Comparison of ENCODE assay signal across 18 cellular contexts in genomic region chr10:88089498-88089897, GRCh38.
DNase-seq lines count a peak whose midpoint lies in the region; ATAC-seq and TF ChIP-seq lines count a peak whose summit lies in the region.
"Had no signal": no experiment of that assay in that cellular context is flagged by ENCODE, and none has a peak within 500 bp of the region (broad histone marks: within the 10 kb centered on the region; RNA-seq: fewer than 3 reads in every experiment).

No MANE protein-coding gene starts in this region.

- no peak overlapping the region for H2BK15ac ChIP-seq in neuronal stem cell (ENCODE audit: low read length)

- TF ChIP-seq POLR2A in esophagus squamous epithelium (IDR thresholded peaks at IDR 0.05) (no peak), lower leg skin (IDR thresholded peaks at IDR 0.05) (no peak)

- no peak overlapping the region for H3K14ac ChIP-seq in neuronal stem cell (ENCODE audit: low read length)

- peaks cover 37% of the 10 kb centered on the region for H3K4me1 Mint-ChIP-seq in activated T-cell treated with anti-CD3 and anti-CD28 coated beads, Interleukin-2, amount 50 U/mL, for 72 hours (ENCODE audit: low read depth)

- H3K27me3 Mint-ChIP-seq in activated T-cell treated with anti-CD3 and anti-CD28 coated beads, Interleukin-2, amount 50 U/mL, for 72 hours (ENCODE audit: low read depth), result peaks cover 81% of the 10 kb centered on the region

- H3K4me3 Mint-ChIP-seq in activated T-cell treated with anti-CD3 and anti-CD28 coated beads, Interleukin-2, amount 50 U/mL, for 72 hours, result no peak overlapping the region
- H3K4me3 Mint-ChIP-seq: activated CD4-positive, alpha-beta T cell treated with anti-CD3 and anti-CD28 coated beads, Interleukin-2, amount 10 ng/mL, durations not matched to agents 7 days and 5 days had no signal

- H2AFZ ChIP-seq in neuronal stem cell (ENCODE audit: low read length), result no peak overlapping the region

- no peak overlapping the region for H3K9ac ChIP-seq in neuronal stem cell (ENCODE audit: low read depth, low read length, poor library complexity)

- H3K23ac ChIP-seq in neuronal stem cell (ENCODE audit: low read depth, low read length, poor library complexity), result no peak overlapping the region

- H3K27me3 ChIP-seq in esophagus squamous epithelium (no peaks in the 10 kb centered on the region), neuronal stem cell (ENCODE audit: control insufficient read depth in 3 of 3, insufficient read depth in 3 of 3, low read depth in 1 of 3, low read length in 3 of 3) (peaks cover 0 to 7% (median 0%) of the 10 kb centered on the region in 3 experiments)
- H3K27me3 ChIP-seq: ovary had no signal

- H3K4me3 ChIP-seq in esophagus squamous epithelium (no peak overlapping the region), neuronal stem cell (ENCODE audit: low read length in 2 of 2) (no peak overlapping the region), lower leg skin (ENCODE audit: low read depth, poor library complexity, severe bottlenecking) (no peak overlapping the region)
- H3K4me3 ChIP-seq: ovary, thoracic aorta had no signal

- no peak overlapping the region for H4K91ac ChIP-seq in neuronal stem cell (ENCODE audit: low read depth, low read length, poor library complexity)

- no peak for TF ChIP-seq CTCF in esophagus squamous epithelium (IDR thresholded peaks at IDR 0.05)
- TF ChIP-seq CTCF in lower leg skin (IDR thresholded peaks at IDR 0.05), result no peak

- no peak overlapping the region for H4K8ac ChIP-seq in neuronal stem cell (ENCODE audit: low read depth, low read length)

- H2BK12ac ChIP-seq in neuronal stem cell (ENCODE audit: low read length), result no peak overlapping the region

- H2BK5ac ChIP-seq in neuronal stem cell (ENCODE audit: low read length), result no peak overlapping the region

- peaks cover 7 to 67% (median 10%) of the 10 kb centered on the region in 3 donors for H3K4me1 ChIP-seq in esophagus squamous epithelium
- H3K4me1 ChIP-seq in neuronal stem cell (ENCODE audit: control insufficient read depth in 2 of 2, insufficient read depth in 1 of 2, low read depth in 1 of 2, low read length in 2 of 2), result no peaks in the 10 kb centered on the region

- no peak overlapping the region for H2AK5ac ChIP-seq in neuronal stem cell (ENCODE audit: low read depth, low read length)

- H3K36me3 Mint-ChIP-seq in activated T-cell treated with anti-CD3 and anti-CD28 coated beads, Interleukin-2, amount 50 U/mL, for 72 hours (ENCODE audit: insufficient read depth in 2 of 2), result no peaks in the 10 kb centered on the region

- ATAC-seq in activated T-cell treated with anti-CD3 and anti-CD28 coated beads, Interleukin-2, amount 50 U/mL, for 72 hours (replicated peaks in 1 of 2), result no peak
- ATAC-seq: HCT116 had no signal

- peak overlapping the region in 3 of 4 donors; percentile 39 to 62 (median 46) for H3K27ac ChIP-seq in esophagus squamous epithelium
- no peak overlapping the region for H3K27ac ChIP-seq in neuronal stem cell (replicated peaks; ENCODE audit: low read length)
- H3K27ac ChIP-seq: ovary had no signal

- no peaks in the 10 kb centered on the region for H3K9me3 Mint-ChIP-seq in activated T-cell treated with anti-CD3 and anti-CD28 coated beads, Interleukin-2, amount 50 U/mL, for 72 hours
- H3K9me3 Mint-ChIP-seq: T-helper 2 cell treated with Interferon-gamma antibody and Interleukin-4, amounts not matched to agents 5 μg/mL and 100 μg/mL, for 36 hours had no signal

- H3K4ac ChIP-seq in neuronal stem cell (ENCODE audit: low read length), result no peak overlapping the region

- no peak for DNase-seq in activated T-cell treated with anti-CD3 and anti-CD28 coated beads, Interleukin-2, amount 50 U/mL, for 72 hours
- DNase-seq in activated T-cell treated with anti-CD3 and anti-CD28 coated beads, Interleukin-2, amount 50 U/mL, for 1 hour, result no peak
- peak; percentile 79 for DNase-seq in NCI-H2196 (lab: John Stamatoyannopoulos, UW; ENCODE audit: unreplicated experiment)
- DNase-seq in esophagus squamous epithelium (lab: John Stamatoyannopoulos, UW), result no peak
- DNase-seq in renal cortical epithelial cell (ENCODE audit: low read depth), result peak; percentile 38
- DNase-seq in kidney glomerular epithelial cell (lab: John Stamatoyannopoulos, UW), result no peak
- no peak for DNase-seq in neuronal stem cell (ENCODE audit: low spot score)
- no peak for DNase-seq in lower leg skin (ENCODE audit: low spot score in 2 of 2)
- DNase-seq: activated CD4-positive, alpha-beta T cell treated with anti-CD3 and anti-CD28 coated beads, Interleukin-2, amount 10 ng/mL, durations not matched to agents 7 days and 5 days; anterior cingulate cortex; dermis blood vessel endothelial cell; hypothalamus; NCI-H774; ovary; stimulated activated CD4-positive, alpha-beta T cell treated with anti-CD3 and anti-CD28 coated beads, Interleukin-15, amount 100 ng/mL, for 24 hours had no signal

- H3K18ac ChIP-seq in neuronal stem cell (ENCODE audit: low read length), result no peak overlapping the region

- intact Hi-C loops in esophagus squamous epithelium (cut with DNase I), result no loop called here
- intact Hi-C loops in lower leg skin (cut with DNase I; ENCODE audit: low total_unique reads), result no loop called here

- H3K4me2 ChIP-seq in neuronal stem cell (ENCODE audit: insufficient read depth, low read length, poor library complexity, severe bottlenecking), result no peak overlapping the region

- no peaks in the 10 kb centered on the region for H3K9me3 ChIP-seq in esophagus squamous epithelium
- H3K9me3 ChIP-seq in neuronal stem cell (replicated peaks in 1 of 2; ENCODE audit: control insufficient read depth in 2 of 2, insufficient read depth in 1 of 2, low read depth in 1 of 2, low read length in 2 of 2), result no peaks in the 10 kb centered on the region
- H3K9me3 ChIP-seq: ovary, thoracic aorta had no signal

- H3K79me1 ChIP-seq in neuronal stem cell (ENCODE audit: low read depth, low read length), result no peaks in the 10 kb centered on the region

- H3K36me3 ChIP-seq in esophagus squamous epithelium, result no peaks in the 10 kb centered on the region
- no peaks in the 10 kb centered on the region for H3K36me3 ChIP-seq in neuronal stem cell (replicated peaks in 1 of 2; ENCODE audit: control insufficient read depth in 2 of 2, insufficient read depth in 2 of 2, low read length in 2 of 2)
- H3K36me3 ChIP-seq: ovary, thoracic aorta had no signal

- peak overlapping the region; percentile 1 for H3K27ac Mint-ChIP-seq in activated T-cell treated with anti-CD3 and anti-CD28 coated beads, Interleukin-2, amount 50 U/mL, for 72 hours

- no peak overlapping the region for H2BK120ac ChIP-seq in neuronal stem cell (ENCODE audit: low read depth, low read length)

Comparison
In these comparisons a context has a peak if more than half of its experiments do, and no peak if none do; other contexts are left out.
1. DNase-seq: peak in NCI-H2196 (single experiment) and renal cortical epithelial cell (single experiment); none in activated T-cell treated with anti-CD3 and anti-CD28 coated beads, Interleukin-2, amount 50 U/mL, for 72 hours (0 of 2), activated T-cell treated with anti-CD3 and anti-CD28 coated beads, Interleukin-2, amount 50 U/mL, for 1 hour (single experiment), esophagus squamous epithelium (single experiment), kidney glomerular epithelial cell (single experiment), neuronal stem cell (single experiment) and lower leg skin (0 of 2).